In genomic region chr14:31941487-31941886, GRCh38 we compare ENCODE assay signal across 1 cellular context.
TF ChIP-seq lines count a peak whose summit lies in the region.

No MANE protein-coding gene starts in this region.

TF ChIP-seq in HepG2, 621 proteins besides CTCF, POLR2A, EP300 and RAD21 (continued from another document):
- TF ChIP-seq PRDM10 (CRISPR knock-in tag; IDR thresholded peaks at IDR 0.05; ENCODE audit: low read depth) = peak; percentile 49; the same call in 1 of the 2 replicates
- peak; percentile 72 for TF ChIP-seq NCOA2 (CRISPR knock-in tag; IDR thresholded peaks at IDR 0.05)
- peak; percentile 56; the same call in 1 of the 2 replicates for TF ChIP-seq PAXIP1 (CRISPR knock-in tag; conservative IDR thresholded peaks at IDR 0.05)
- TF ChIP-seq MXD4 (CRISPR knock-in tag; IDR thresholded peaks at IDR 0.05) = 0 out of 2 replicates have a peak, but pooled peaks have one; percentile 24
- no peak for TF ChIP-seq FOXA1 (IDR thresholded peaks at IDR 0.05)
- peak; percentile 69 for TF ChIP-seq FOXA1 (CRISPR knock-in tag; IDR thresholded peaks at IDR 0.05)
- TF ChIP-seq TCF12 (IDR thresholded peaks at IDR 0.05) = no peak
- TF ChIP-seq TCF12 (CRISPR knock-in tag; IDR thresholded peaks at IDR 0.05) = no peak
- peak; percentile 17; the same call in 1 of the 2 replicates for TF ChIP-seq FOXJ3 (CRISPR knock-in tag; IDR thresholded peaks at IDR 0.05; ENCODE audit: borderline replicate concordance)
- 0 out of 2 replicates have a peak, but pooled peaks have one; percentile 39 for TF ChIP-seq BCL3 (CRISPR knock-in tag; IDR thresholded peaks at IDR 0.05)
- peak; percentile 77; the same call in 1 of the 2 replicates for TF ChIP-seq ISL2 (CRISPR knock-in tag; IDR thresholded peaks at IDR 0.05)
- TF ChIP-seq ZNF605 (CRISPR knock-in tag; IDR thresholded peaks at IDR 0.05) = no peak
- peak; percentile 33; the same call in 1 of the 2 replicates for TF ChIP-seq SP5 (CRISPR knock-in tag; IDR thresholded peaks at IDR 0.05; ENCODE audit: borderline replicate concordance, low read depth)
- 0 out of 2 replicates have a peak, but pooled peaks have one; percentile 24 for TF ChIP-seq PHF8 (CRISPR knock-in tag; IDR thresholded peaks at IDR 0.05)
- no peak; the same call in 1 of the 2 replicates for TF ChIP-seq PBX2 (CRISPR knock-in tag; IDR thresholded peaks at IDR 0.05)
- peak; percentile 59; the same call in 1 of the 2 replicates for TF ChIP-seq TFAP4 (IDR thresholded peaks at IDR 0.05; ENCODE audit: borderline replicate concordance, low read depth)
- TF ChIP-seq MED1 (CRISPR knock-in tag; IDR thresholded peaks at IDR 0.05) = peak; percentile 45; the same call in 1 of the 2 replicates
- TF ChIP-seq SOX5 (CRISPR knock-in tag; IDR thresholded peaks at IDR 0.05; ENCODE audit: borderline replicate concordance) = peak; percentile 71; the same call in 1 of the 2 replicates
